In the genomic region with DNA sequence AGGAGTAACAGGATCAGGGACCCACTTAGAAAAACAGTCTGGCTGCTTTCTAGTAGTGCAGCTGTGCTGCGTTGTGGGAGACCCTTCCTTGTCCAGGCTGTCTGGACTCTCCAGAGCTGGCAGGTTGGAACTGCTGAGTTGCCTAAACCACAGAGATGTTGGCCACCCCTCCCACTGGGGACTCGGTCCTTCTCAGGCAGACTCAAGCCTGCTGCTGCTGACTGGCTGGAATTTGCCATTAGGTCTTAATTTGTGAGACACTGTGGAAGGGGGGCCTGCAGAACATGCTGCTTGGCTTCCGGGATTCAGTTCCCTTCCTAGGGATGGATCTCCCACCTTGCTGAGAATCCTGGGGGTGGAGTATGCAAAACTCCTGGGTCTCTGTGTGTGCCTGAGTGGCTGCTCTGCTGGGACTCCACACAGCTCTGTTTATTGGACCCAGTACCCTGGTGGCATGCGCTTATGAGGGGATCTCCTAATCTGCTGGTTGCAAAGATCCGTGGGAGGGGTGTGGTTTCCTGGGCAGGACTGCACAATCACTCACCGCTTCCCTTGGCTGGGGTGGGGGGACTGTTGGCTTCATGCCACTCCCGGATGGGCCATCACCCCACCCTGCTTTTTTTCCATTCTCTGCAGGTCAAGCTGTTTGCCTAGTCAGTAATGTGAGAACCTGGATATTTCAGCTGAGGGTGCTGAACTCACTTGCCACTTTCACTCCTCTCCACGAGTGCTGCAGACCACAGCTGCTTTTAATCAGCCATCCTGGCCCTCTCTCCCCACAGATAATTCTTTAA, we compare ENCODE assay signal across 9 cellular contexts.
DNase-seq lines count a peak whose midpoint lies in the region; ATAC-seq and TF ChIP-seq lines count a peak whose summit lies in the region.
"Had no signal": no experiment of that assay in that cellular context is flagged by ENCODE, and none has a peak within 500 bp of the region (broad histone marks: within the 10 kb centered on the region; RNA-seq: fewer than 3 reads in every experiment).

No MANE protein-coding gene starts in this region.

- intact Hi-C loops in transverse colon (cut with DNase I; ENCODE audit: low total_unique reads) = no loop called here

- DNase-seq in BE2C (peak; percentile 7), activated T-cell treated with anti-CD3 and anti-CD28 coated beads for 4 hours (peak; percentile 1), immature natural killer cell (peak; percentile 35 to 38 (median 36)), transverse colon (peak; percentile 14), H7 (no peak), C1 segment of cervical spinal cord (lab: John Stamatoyannopoulos, UW) (no peak)

- H3K4me1 ChIP-seq in BE2C (no peaks in the 10 kb centered on the region), transverse colon (no peaks in the 10 kb centered on the region)

- TF ChIP-seq CTCF in BE2C (IDR thresholded peaks at IDR 0.05; ENCODE audit: low read depth, low read length) = no peak
- no peak for TF ChIP-seq CTCF in transverse colon (IDR thresholded peaks at IDR 0.05)

- H3K36me3 ChIP-seq in BE2C (no peaks in the 10 kb centered on the region), transverse colon (no peaks in the 10 kb centered on the region), H7 (replicated peaks; ENCODE audit: control insufficient read depth, insufficient read depth, low read length) (no peaks in the 10 kb centered on the region)

- WGBS in transverse colon (ENCODE audit: low coverage in 1 of 2), 2 donors = 40 to 41% methylated on average over 1 to 8 of the region's 8 CpGs

- no peak for TF ChIP-seq EP300 in transverse colon (IDR thresholded peaks at IDR 0.05; ENCODE audit: low read depth)

- H3K4me3 ChIP-seq in BE2C (ENCODE audit: low read depth, low read length) (no peak overlapping the region), transverse colon (no peak overlapping the region), H7 (ENCODE audit: insufficient read depth, low read depth, low read length) (no peak overlapping the region)
- H3K4me3 ChIP-seq: skin epidermis had no signal

- H3K9me3 Mint-ChIP-seq in immature natural killer cell = peaks cover 0 to 4% (median under 1%) of the 10 kb centered on the region in 6 donors

- H3K4me1 Mint-ChIP-seq in immature natural killer cell = peaks cover 38 to 48% of the 10 kb centered on the region in 2 donors

- H3K27ac Mint-ChIP-seq in immature natural killer cell = peak overlapping the region in 5 of 6 donors; percentile 12 to 65 (median 23)

- peak; percentile 79 for ATAC-seq in GM21367 (IDR thresholded peaks at IDR 0.05; ENCODE audit: unreplicated experiment)
- ATAC-seq in HG03565 (IDR thresholded peaks at IDR 0.05; ENCODE audit: unreplicated experiment) = peak; percentile 74

- peaks cover 0 to 4% (median 0%) of the 10 kb centered on the region in 3 donors for H3K36me3 Mint-ChIP-seq in immature natural killer cell

- H3K9me3 ChIP-seq in BE2C (no peaks in the 10 kb centered on the region), transverse colon (no peaks in the 10 kb centered on the region)

- no peaks in the 10 kb centered on the region for H3K27me3 ChIP-seq in BE2C
- no peaks in the 10 kb centered on the region for H3K27me3 ChIP-seq in transverse colon
- no peaks in the 10 kb centered on the region for H3K27me3 ChIP-seq in H7 (ENCODE audit: control insufficient read depth, insufficient read depth, low read length)

- in situ Hi-C loops in transverse colon (cut with MboI; ENCODE audit: low pct_ligation_motif_present in 1 of 4, low pct_unique_long_range_greater_than_20kb in 1 of 4, low sequenced_read_pairs in 3 of 4) = no loop called here

- peak overlapping the region; percentile 43 to 66 (median 55) for H3K4me3 Mint-ChIP-seq in immature natural killer cell

- TF ChIP-seq POLR2A in transverse colon (IDR thresholded peaks at IDR 0.05) = no peak

- peaks cover 0 to 1% (median 0%) of the 10 kb centered on the region in 3 donors for H3K27me3 Mint-ChIP-seq in immature natural killer cell (ENCODE audit: low read depth in 3 of 3)

- H3K27ac ChIP-seq in transverse colon = no peak overlapping the region

Comparison
In these comparisons a context has a peak if more than half of its experiments do, and no peak if none do; other contexts are left out.
1. DNase-seq: peak in BE2C (single experiment), activated T-cell treated with anti-CD3 and anti-CD28 coated beads for 4 hours (single experiment), immature natural killer cell (3 of 3) and transverse colon (single experiment); none in H7 (single experiment) and C1 segment of cervical spinal cord (0 of 14).